In the genomic region with DNA sequence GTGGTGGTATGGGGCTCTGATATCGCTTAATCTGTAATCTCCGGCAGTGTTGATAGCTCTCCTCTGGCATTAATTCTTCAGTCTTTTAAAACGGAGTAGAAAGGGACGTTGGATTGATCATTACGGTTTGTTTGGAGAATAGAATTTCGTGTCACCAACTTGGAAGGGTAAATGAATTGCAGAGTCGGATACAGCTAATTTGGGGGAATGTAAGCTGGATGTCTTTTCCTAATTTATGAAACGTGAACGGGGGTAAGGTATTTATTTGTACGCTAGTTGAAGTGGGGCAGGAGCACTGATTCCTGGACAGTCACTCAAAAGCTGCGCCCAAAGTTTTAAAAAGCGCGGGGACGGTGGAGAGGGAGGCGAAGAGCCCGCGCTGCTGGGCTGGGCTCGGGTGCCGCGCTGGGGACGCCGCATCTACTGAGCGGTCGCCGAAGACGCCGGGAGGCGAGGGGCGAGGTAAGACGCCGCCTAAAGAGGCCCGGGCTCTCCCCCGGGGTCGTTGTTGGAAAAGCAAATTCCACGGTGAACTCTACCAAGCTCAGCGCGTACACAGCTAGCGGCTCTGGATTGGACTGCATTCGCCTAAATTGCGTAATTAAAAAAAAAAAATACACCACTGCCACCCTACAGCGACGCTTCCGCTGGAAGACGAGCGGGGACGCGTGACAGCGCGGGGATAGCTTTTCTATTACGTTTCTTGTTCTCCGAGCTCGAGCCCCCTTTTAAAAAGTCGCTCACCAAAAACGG, we compare ENCODE assay signal across 8 cellular contexts.
DNase-seq lines count a peak whose midpoint lies in the region; FAIRE-seq and TF ChIP-seq lines count a peak whose summit lies in the region.

No MANE protein-coding gene starts in this region.

- peak; percentile 49 for DNase-seq in GM13976 (ENCODE audit: low spot score)
- peak; percentile 41 for DNase-seq in SK-N-SH
- DNase-seq in astrocyte (ENCODE audit: low read depth), result no peak
- peak; percentile 57 for DNase-seq in stimulated activated CD4-positive, alpha-beta T cell treated with anti-CD3 and anti-CD28 coated beads, Interleukin-15, amount 100 ng/mL, for 24 hours
- DNase-seq in foreskin melanocyte, result no peak
- no peak for DNase-seq in ureter (ENCODE audit: low spot score)
- DNase-seq in NCI-H1694 treated with DMSO at 0.1 percent for 48 hours (lab: John Stamatoyannopoulos, UW), result no peak

- no peak for TF ChIP-seq EP300 in SK-N-SH (IDR thresholded peaks at IDR 0.05; ENCODE audit: borderline replicate concordance in 1 of 2, low read depth in 1 of 2, low read length in 1 of 2)

- no peaks in the 10 kb centered on the region for H3K27me3 ChIP-seq in SK-N-SH (ENCODE audit: insufficient read depth)
- peaks cover 15% of the 10 kb centered on the region for H3K27me3 ChIP-seq in astrocyte (ENCODE audit: insufficient read depth, low read length)

- H3K9me3 Mint-ChIP-seq in astrocyte (ENCODE audit: unreplicated experiment), result no peaks in the 10 kb centered on the region

- no peak for TF ChIP-seq RAD21 in SK-N-SH (IDR thresholded peaks at IDR 0.05; ENCODE audit: low read length)

- H3K27ac ChIP-seq in SK-N-SH (ENCODE audit: low read depth in 2 of 2, low read length in 1 of 2) (peak overlapping the region; percentile 79 to 86), astrocyte (ENCODE audit: low read depth, low read length) (peak overlapping the region; percentile 70)

- H3K9me3 ChIP-seq in SK-N-SH (no peaks in the 10 kb centered on the region), astrocyte (ENCODE audit: insufficient read depth, low read depth, low read length) (no peaks in the 10 kb centered on the region)

- peaks cover 54% of the 10 kb centered on the region for H3K27me3 Mint-ChIP-seq in astrocyte (ENCODE audit: low read depth, unreplicated experiment)

- CTCF ChIA-PET in SK-N-SH (lab: Yijun Ruan, JAX), result interaction anchor here (0.7 to 3.8 kb wide), 5 partner anchors 16 to 307 kb away, joined by 3 to 15 read pairs (median 3); no protein-coding TSS in a partner anchor

- H3K4me1 ChIP-seq in SK-N-SH (ENCODE audit: control insufficient read depth in 1 of 2, insufficient read depth in 2 of 2, low read depth in 1 of 2, low read length in 1 of 2) (peaks cover 6 to 16% of the 10 kb centered on the region in 2 experiments; a peak in 2 of 4 replicates), astrocyte (ENCODE audit: insufficient read depth, low read length) (peaks cover 25% of the 10 kb centered on the region)

- H3K36me3 ChIP-seq in SK-N-SH (replicated peaks in 1 of 2; ENCODE audit: control insufficient read depth in 1 of 2, insufficient read depth in 2 of 2, low read length in 1 of 2) (no peaks in the 10 kb centered on the region), astrocyte (ENCODE audit: insufficient read depth, low read length) (no peaks in the 10 kb centered on the region)

- H3K4me2 ChIP-seq in SK-N-SH (peak overlapping the region; percentile 88), astrocyte (ENCODE audit: low read length) (peak overlapping the region; percentile 98)

- peak overlapping the region; percentile 62 to 81 for H3K4me3 ChIP-seq in SK-N-SH (ENCODE audit: low read depth in 2 of 2, low read length in 1 of 2)
- peak overlapping the region; percentile 86 for H3K4me3 ChIP-seq in astrocyte (ENCODE audit: insufficient read depth, low read depth, low read length)
- H3K4me3 ChIP-seq in iPS-11a (ENCODE audit: low read depth, low read length), result peak overlapping the region; percentile 28

- H3K9ac ChIP-seq in SK-N-SH (peak overlapping the region; percentile 85), astrocyte (ENCODE audit: low read length) (peak overlapping the region; percentile 86)

- H3K79me2 ChIP-seq in SK-N-SH (ENCODE audit: insufficient read depth) (no peaks in the 10 kb centered on the region), astrocyte (ENCODE audit: insufficient read depth, low read length) (no peaks in the 10 kb centered on the region)

- in situ Hi-C loops in GM13976 (cut with MboI; ENCODE audit: low sequenced_read_pairs, unreplicated experiment), result no loop called here

- H4K20me1 ChIP-seq in SK-N-SH (ENCODE audit: insufficient read depth), result no peaks in the 10 kb centered on the region
- H4K20me1 ChIP-seq in astrocyte (ENCODE audit: insufficient read depth, low read length), result no peaks in the 10 kb centered on the region

- POLR2A ChIA-PET in SK-N-SH (lab: Yijun Ruan, JAX), result no interaction called here

- H3K27ac Mint-ChIP-seq in astrocyte (ENCODE audit: unreplicated experiment), result peak overlapping the region; percentile 80

- no peaks in the 10 kb centered on the region for H3K9me2 ChIP-seq in SK-N-SH

- TF ChIP-seq CTCF in GM13976 (IDR thresholded peaks at IDR 0.05; ENCODE audit: borderline replicate concordance, control extremely low read depth, extremely low read depth, insufficient read depth, missing control alignments), result no peak
- TF ChIP-seq CTCF in SK-N-SH (IDR thresholded peaks at IDR 0.05), result no peak
- no peak for TF ChIP-seq CTCF in astrocyte (IDR thresholded peaks at IDR 0.05; ENCODE audit: insufficient read depth, low read depth, low read length)

- WGBS in SK-N-SH (ENCODE audit: low lambda C conversion rate), result 13% methylated on average over 49 of the region's 54 CpGs

- H2AFZ ChIP-seq in SK-N-SH (ENCODE audit: low read depth) (peak overlapping the region; percentile 85), astrocyte (ENCODE audit: low read depth, low read length) (peak overlapping the region; percentile 94)

- H3K4me1 Mint-ChIP-seq in astrocyte (ENCODE audit: low read depth, unreplicated experiment), result peaks cover 5% of the 10 kb centered on the region

- peak; percentile 5 for FAIRE-seq in astrocyte (lab: Jason Lieb, UNC)

- H3K4me3 Mint-ChIP-seq in astrocyte (ENCODE audit: unreplicated experiment), result peak overlapping the region; percentile 87

- peaks cover 17% of the 10 kb centered on the region for H3F3A ChIP-seq in SK-N-SH (replicated peaks; ENCODE audit: insufficient read depth)

- no peaks in the 10 kb centered on the region for H3K36me3 Mint-ChIP-seq in astrocyte (ENCODE audit: low read depth, unreplicated experiment)

TF ChIP-seq in SK-N-SH, 30 proteins besides CTCF, POLR2A, EP300 and RAD21:
- 0 out of 2 replicates have a peak, but pooled peaks have one; percentile 9 for TF ChIP-seq YY1 (IDR thresholded peaks at IDR 0.05; ENCODE audit: low read depth)
- no peak; the same call in 1 of the 2 replicates for TF ChIP-seq MAX (IDR thresholded peaks at IDR 0.05; ENCODE audit: low read depth)

Comparison
In these comparisons a context has a peak if more than half of its experiments do, and no peak if none do; other contexts are left out.
1. DNase-seq: peak in GM13976 (single experiment), SK-N-SH (single experiment) and stimulated activated CD4-positive, alpha-beta T cell treated with anti-CD3 and anti-CD28 coated beads, Interleukin-15, amount 100 ng/mL, for 24 hours (single experiment); none in astrocyte (single experiment), foreskin melanocyte (single experiment), ureter (single experiment) and NCI-H1694 treated with DMSO at 0.1 percent for 48 hours (single experiment).
2. H3K4me3 ChIP-seq: peak in every context shown above with its lines; median percentile 86 in astrocyte; 72 in SK-N-SH; 28 in iPS-11a.